Comparison of ENCODE assay signal across 25 cellular contexts in genomic region chr1:116875391-116875790, GRCh38. TPM values are rescaled to one million over a fixed set of nuclear protein-coding genes. Genes with fewer than 3 reads are reported as not detected.
DNase-seq lines count a peak whose midpoint lies in the region; ATAC-seq and TF ChIP-seq lines count a peak whose summit lies in the region.
"Had no signal": no experiment of that assay in that cellular context is flagged by ENCODE, and none has a peak within 500 bp of the region (broad histone marks: within the 10 kb centered on the region; RNA-seq: fewer than 3 reads in every experiment).

No MANE protein-coding gene starts in this region.

- H3K4me1 Mint-ChIP-seq in T-helper 17 cell = peaks cover 11% of the 10 kb centered on the region
- H3K4me1 Mint-ChIP-seq in nephron progenitor cell = peaks cover 42% of the 10 kb centered on the region

- no peaks in the 10 kb centered on the region for H3K36me3 ChIP-seq in iPS-15b (ENCODE audit: control insufficient read depth, insufficient read depth, low read length)
- no peaks in the 10 kb centered on the region for H3K36me3 ChIP-seq in testis (ENCODE audit: low read depth, missing control alignments)

- H3K9me3 ChIP-seq in T-helper 17 cell (ENCODE audit: control insufficient read depth, low read length, poor library complexity, severe bottlenecking) (no peaks in the 10 kb centered on the region), iPS-15b (ENCODE audit: control insufficient read depth, insufficient read depth, low read length) (no peaks in the 10 kb centered on the region), testis (no peaks in the 10 kb centered on the region)

- H3K4me1 ChIP-seq in iPS-15b (ENCODE audit: control insufficient read depth, insufficient read depth, low read length) (peaks cover 20% of the 10 kb centered on the region), testis (peaks cover 17% of the 10 kb centered on the region)

- no peak overlapping the region for H3K27ac ChIP-seq in testis
- H3K27ac ChIP-seq: 22Rv1, C4-2B, GM23248, KMS-11, PC-9 had no signal

- peak overlapping the region; percentile 11 for H3K4me3 ChIP-seq in iPS-15b (ENCODE audit: low read depth, low read length)
- H3K4me3 ChIP-seq in testis = peak overlapping the region in 1 of 2 donors; percentile 43
- H3K4me3 ChIP-seq: GM12878, GM23248, PC-9 had no signal

- H3K27me3 Mint-ChIP-seq in T-helper 17 cell (no peaks in the 10 kb centered on the region), nephron progenitor cell (ENCODE audit: low read depth, poor library complexity) (peaks cover 9% of the 10 kb centered on the region)

- 65 to 94% methylated on average over 9 to 14 of the region's 14 CpGs for WGBS in testis, 2 donors

- H3K9ac ChIP-seq in iPS-15b (ENCODE audit: low read depth, low read length) = no peak overlapping the region
- H3K9ac ChIP-seq: GM23248, KMS-11 had no signal

- H3K4me3 Mint-ChIP-seq in T-helper 17 cell (peak overlapping the region; percentile 12), nephron progenitor cell (no peak overlapping the region)
- H3K4me3 Mint-ChIP-seq: CD8-positive, alpha-beta memory T cell had no signal

- TF ChIP-seq CTCF in testis (IDR thresholded peaks at IDR 0.05) = no peak
- TF ChIP-seq CTCF in nephron progenitor cell (IDR thresholded peaks at IDR 0.05) = no peak

- H3K36me3 Mint-ChIP-seq in T-helper 17 cell (ENCODE audit: low read depth) = no peaks in the 10 kb centered on the region
- no peaks in the 10 kb centered on the region for H3K36me3 Mint-ChIP-seq in nephron progenitor cell (ENCODE audit: low read depth)

- DNase-seq in DMS 273 (lab: John Stamatoyannopoulos, UW; ENCODE audit: unreplicated experiment) (peak; percentile 16), DMS 273 treated with DMSO at 0.1 percent for 48 hours (lab: John Stamatoyannopoulos, UW) (no peak), T-helper 17 cell (no peak), testis (peak; percentile 18), nephron progenitor cell (no peak), LoVo (ENCODE audit: low spot score) (no peak)
- DNase-seq: ACHN; Calu3; CD8-positive, alpha-beta memory T cell; NCI-H1694 treated with DMSO at 0.1 percent for 48 hours; NCI-H2081 treated with DMSO at 0.1 percent for 48 hours; NCI-H2171 treated with DMSO at 0.1 percent for 48 hours; NCI-H446 treated with DMSO at 0.1 percent for 48 hours; NCI-H526 treated with DMSO at 0.1 percent for 48 hours; PC-9; RPMI8226; SHP77 had no signal

- no peak for TF ChIP-seq POLR2A in testis (IDR thresholded peaks at IDR 0.05)

- H3K9me3 Mint-ChIP-seq in nephron progenitor cell = no peaks in the 10 kb centered on the region

- H3K27me3 ChIP-seq in iPS-15b (ENCODE audit: control insufficient read depth, insufficient read depth, low read length) = no peaks in the 10 kb centered on the region
- no peaks in the 10 kb centered on the region for H3K27me3 ChIP-seq in testis

- peak overlapping the region; percentile 73 for H3K27ac Mint-ChIP-seq in T-helper 17 cell
- H3K27ac Mint-ChIP-seq in nephron progenitor cell = no peak overlapping the region

- intact Hi-C loops in testis (cut with DNase I; ENCODE audit: low total_unique reads) = no loop called here

- ATAC-seq in T-helper 17 cell (no peak), GM21390 (IDR thresholded peaks at IDR 0.05; ENCODE audit: unreplicated experiment) (no peak)
- ATAC-seq: GM12878, HCT116 had no signal

RNA-seq across cellular contexts. Expression of gene PTGFRN, which starts 34.3 kb away (rescaled TPM):
- total RNA-seq in T-helper 17 cell (1 to 10 TPM in 1 of 2 donors, under 1 TPM in 1; 0.94 to 1.3 TPM), testis (10 to 100 TPM; 26.8 to 28.1 TPM)
- polyA plus RNA-seq in testis (ENCODE audit: insufficient read depth, low read depth, low replicate concordance) = 32.0 TPM

Comparison
In these comparisons a context has a peak if more than half of its experiments do, and no peak if none do; other contexts are left out.
1. DNase-seq: peak in DMS 273 (single experiment) and testis (single experiment); none in DMS 273 treated with DMSO at 0.1 percent for 48 hours (single experiment), T-helper 17 cell (0 of 3), nephron progenitor cell (single experiment) and LoVo (single experiment).
2. RNA of gene PTGFRN, which starts 34.3 kb away (total RNA-seq): 26.8 to 28.1 TPM in testis; 0.94 to 1.3 TPM in T-helper 17 cell; every median in the first group is over 10 times any median in the second.